In genomic region chr4:4225915-4226605, GRCh38 we compare ENCODE assay signal across 18 cellular contexts. TPM values are rescaled to one million over a fixed set of nuclear protein-coding genes. Genes with fewer than 3 reads are reported as not detected.
DNase-seq lines count a peak whose midpoint lies in the region; ATAC-seq and TF ChIP-seq lines count a peak whose summit lies in the region.
"Had no signal": no experiment of that assay in that cellular context is flagged by ENCODE, and none has a peak within 500 bp of the region (broad histone marks: within the 10 kb centered on the region; RNA-seq: fewer than 3 reads in every experiment).

No MANE protein-coding gene starts in this region.

- peaks cover 72% of the 10 kb centered on the region for H3K27me3 ChIP-seq in iPS-15b (ENCODE audit: control insufficient read depth, insufficient read depth, low read length)
- H3K27me3 ChIP-seq: body of pancreas had no signal

- peak overlapping the region; percentile 26 for H3K4me3 Mint-ChIP-seq in natural killer cell treated with Interleukin-12 subunit alpha and Interleukin-12 subunit beta and Interleukin-15 and Interleukin-18, amount 100 ng/mL, for 72 hours
- H3K4me3 Mint-ChIP-seq in natural killer cell (no peak overlapping the region), type B pancreatic cell (peak overlapping the region; percentile 47)
- H3K4me3 Mint-ChIP-seq in activated naive CD8-positive, alpha-beta T cell treated with anti-CD3 and anti-CD28 coated beads for 36 hours = peak overlapping the region; percentile 35

- H3K9ac ChIP-seq in iPS-15b (ENCODE audit: low read depth, low read length) = no peak overlapping the region

- H3K36me3 Mint-ChIP-seq in natural killer cell treated with Interleukin-12 subunit alpha and Interleukin-12 subunit beta and Interleukin-15 and Interleukin-18, amount 100 ng/mL, for 72 hours = peaks cover 4% of the 10 kb centered on the region
- H3K36me3 Mint-ChIP-seq in natural killer cell = no peaks in the 10 kb centered on the region
- peaks cover 6% of the 10 kb centered on the region for H3K36me3 Mint-ChIP-seq in activated naive CD8-positive, alpha-beta T cell treated with anti-CD3 and anti-CD28 coated beads for 36 hours
- H3K36me3 Mint-ChIP-seq in type B pancreatic cell = no peaks in the 10 kb centered on the region

- peaks cover 3% of the 10 kb centered on the region for H3K4me1 ChIP-seq in iPS-15b (ENCODE audit: control insufficient read depth, insufficient read depth, low read length)
- H3K4me1 ChIP-seq: body of pancreas had no signal

- no peak for TF ChIP-seq CTCF in natural killer cell (IDR thresholded peaks at IDR 0.05)
- TF ChIP-seq CTCF in type B pancreatic cell (conservative IDR thresholded peaks at IDR 0.05) = no peak

- DNase-seq in natural killer cell treated with Interleukin-12 subunit alpha and Interleukin-12 subunit beta and Interleukin-15 and Interleukin-18, amount 100 ng/mL, for 72 hours (ENCODE audit: low spot score) = no peak
- DNase-seq in natural killer cell = no peak
- no peak for DNase-seq in activated naive CD8-positive, alpha-beta T cell treated with anti-CD3 and anti-CD28 coated beads for 36 hours
- no peak for DNase-seq in type B pancreatic cell (ENCODE audit: extremely low spot score, unreplicated experiment)
- no peak for DNase-seq in stimulated activated CD4-positive, alpha-beta T cell treated with anti-CD3 and anti-CD28 coated beads, Interleukin-1b, Interleukin-23, amount 100 ng/mL, for 48 hours
- DNase-seq: activated CD4-positive, alpha-beta T cell treated with anti-CD3 and anti-CD28 coated beads, Interleukin-2, amount 50 U/mL, for 4 hours; AML-193; body of pancreas; left colon; NCI-H1092 treated with DMSO at 0.1 percent for 48 hours; NCI-H524 treated with DMSO at 0.1 percent for 48 hours; stimulated activated CD4-positive, alpha-beta T cell treated with anti-CD3 and anti-CD28 coated beads, Interleukin-2, amount 100 ng/mL, for 48 hours; T1000 had no signal

- H3K9me3 ChIP-seq in iPS-15b (ENCODE audit: control insufficient read depth, insufficient read depth, low read length) = no peaks in the 10 kb centered on the region
- H3K9me3 ChIP-seq: body of pancreas, upper lobe of left lung had no signal

- peaks cover 4 to 12% of the 10 kb centered on the region in 2 donors for H3K4me1 Mint-ChIP-seq in natural killer cell treated with Interleukin-12 subunit alpha and Interleukin-12 subunit beta and Interleukin-15 and Interleukin-18, amount 100 ng/mL, for 72 hours (ENCODE audit: low read depth in 2 of 2)
- H3K4me1 Mint-ChIP-seq in natural killer cell (peaks cover 0 to 12% of the 10 kb centered on the region in 2 donors), type B pancreatic cell (ENCODE audit: unreplicated experiment) (no peaks in the 10 kb centered on the region)
- H3K4me1 Mint-ChIP-seq in activated naive CD8-positive, alpha-beta T cell treated with anti-CD3 and anti-CD28 coated beads for 36 hours = peaks cover 5% of the 10 kb centered on the region

- H3K9me3 Mint-ChIP-seq in natural killer cell treated with Interleukin-12 subunit alpha and Interleukin-12 subunit beta and Interleukin-15 and Interleukin-18, amount 100 ng/mL, for 72 hours = no peaks in the 10 kb centered on the region
- H3K9me3 Mint-ChIP-seq in natural killer cell (no peaks in the 10 kb centered on the region), type B pancreatic cell (no peaks in the 10 kb centered on the region)
- H3K9me3 Mint-ChIP-seq in activated naive CD8-positive, alpha-beta T cell treated with anti-CD3 and anti-CD28 coated beads for 36 hours = no peaks in the 10 kb centered on the region

- H3K4me3 ChIP-seq in iPS-15b (ENCODE audit: low read depth, low read length) = peak overlapping the region; percentile 41
- H3K4me3 ChIP-seq: body of pancreas, upper lobe of left lung had no signal

- ATAC-seq in natural killer cell treated with Interleukin-12 subunit alpha and Interleukin-12 subunit beta and Interleukin-15 and Interleukin-18, amount 100 ng/mL, for 72 hours = no peak
- ATAC-seq in natural killer cell = no peak
- no peak for ATAC-seq in HG03342 (IDR thresholded peaks at IDR 0.05; ENCODE audit: unreplicated experiment)
- ATAC-seq in HG02798 (IDR thresholded peaks at IDR 0.05; ENCODE audit: poor library complexity, unreplicated experiment) = no peak
- ATAC-seq: body of pancreas, left colon had no signal

- H3K27ac Mint-ChIP-seq in natural killer cell treated with Interleukin-12 subunit alpha and Interleukin-12 subunit beta and Interleukin-15 and Interleukin-18, amount 100 ng/mL, for 72 hours = no peak overlapping the region
- H3K27ac Mint-ChIP-seq in natural killer cell (no peak overlapping the region), type B pancreatic cell (no peak overlapping the region)
- H3K27ac Mint-ChIP-seq in activated naive CD8-positive, alpha-beta T cell treated with anti-CD3 and anti-CD28 coated beads for 36 hours = no peak overlapping the region

- intact Hi-C loops in natural killer cell (cut with micrococcal nuclease) = no loop called here

- H3K36me3 ChIP-seq in iPS-15b (ENCODE audit: control insufficient read depth, insufficient read depth, low read length) = no peaks in the 10 kb centered on the region
- H3K36me3 ChIP-seq: upper lobe of left lung had no signal

- H3K27me3 Mint-ChIP-seq in natural killer cell treated with Interleukin-12 subunit alpha and Interleukin-12 subunit beta and Interleukin-15 and Interleukin-18, amount 100 ng/mL, for 72 hours = peaks cover 43 to 67% of the 10 kb centered on the region in 2 donors
- H3K27me3 Mint-ChIP-seq in natural killer cell (ENCODE audit: low read depth in 2 of 2) (peaks cover 46 to 71% of the 10 kb centered on the region in 2 donors), type B pancreatic cell (peaks cover 88% of the 10 kb centered on the region)
- H3K27me3 Mint-ChIP-seq in activated naive CD8-positive, alpha-beta T cell treated with anti-CD3 and anti-CD28 coated beads for 36 hours = peaks cover 81% of the 10 kb centered on the region

RNA-seq across cellular contexts. Expression of gene OTOP1, which starts 0.7 kb away (rescaled TPM):
- total RNA-seq in natural killer cell treated with Interleukin-12 subunit alpha and Interleukin-12 subunit beta and Interleukin-15 and Interleukin-18, amount 100 ng/mL, for 72 hours = not detected
- total RNA-seq in natural killer cell (not detected), type B pancreatic cell (ENCODE audit: low replicate concordance) (not detected in 2 replicates)
- not detected for total RNA-seq in activated naive CD8-positive, alpha-beta T cell treated with anti-CD3 and anti-CD28 coated beads for 36 hours
- total RNA-seq: body of pancreas, glomerular endothelial cell, left colon, upper lobe of left lung had no signal

RNA-seq across cellular contexts. Expression of gene TMEM128, which starts 22.0 kb away (rescaled TPM):
- 10 to 100 TPM; 15.0 to 21.2 TPM for total RNA-seq in natural killer cell treated with Interleukin-12 subunit alpha and Interleukin-12 subunit beta and Interleukin-15 and Interleukin-18, amount 100 ng/mL, for 72 hours
- total RNA-seq in natural killer cell (10 to 100 TPM in 2 of 3 donors, 1 to 10 TPM in 1; 9.3 to 12.2 (median 11.4) TPM), type B pancreatic cell (ENCODE audit: low replicate concordance) (20.1 and 21.8 TPM in 2 replicates)
- 10 to 100 TPM; 23.6 to 25.0 TPM for total RNA-seq in activated naive CD8-positive, alpha-beta T cell treated with anti-CD3 and anti-CD28 coated beads for 36 hours
